ENCODE assay signal across 16 cellular contexts in genomic region chr1:193979219-193979618, GRCh38.
"Had no signal": no experiment of that assay in that cellular context is flagged by ENCODE, and none has a peak within 500 bp of the region (broad histone marks: within the 10 kb centered on the region; RNA-seq: fewer than 3 reads in every experiment).

No MANE protein-coding gene starts in this region.

- H3K9me3 ChIP-seq: mucosa of descending colon, ovary had no signal

- FAIRE-seq: islet of Langerhans had no signal

- H3K4me3 Mint-ChIP-seq: natural killer cell treated with Interleukin-12 subunit alpha and Interleukin-12 subunit beta and Interleukin-15 and Interleukin-18, amount 100 ng/mL, for 72 hours had no signal

- H3K36me3 Mint-ChIP-seq: natural killer cell treated with Interleukin-12 subunit alpha and Interleukin-12 subunit beta and Interleukin-15 and Interleukin-18, amount 100 ng/mL, for 72 hours had no signal

- DNase-seq: effector memory CD4-positive, alpha-beta T cell; heart right ventricle; hypothalamus; kidney glomerular epithelial cell; mammary epithelial cell; mucosa of descending colon; ovary; stimulated activated CD4-positive, alpha-beta T cell treated with anti-CD3 and anti-CD28 coated beads, Interleukin-2, amount 100 ng/mL, for 48 hours; stimulated activated naive CD4-positive, alpha-beta T cell treated with Interleukin-2 at 50 U/mL for 16 hours; trophoblast cell had no signal

- H3K27me3 ChIP-seq: heart right ventricle, ovary had no signal

- H3K27ac Mint-ChIP-seq: natural killer cell treated with Interleukin-12 subunit alpha and Interleukin-12 subunit beta and Interleukin-15 and Interleukin-18, amount 100 ng/mL, for 72 hours; progenitor cell of endocrine pancreas had no signal

- ATAC-seq: esophagus mucosa; heart right ventricle; left lobe of liver; mucosa of descending colon; natural killer cell treated with Interleukin-12 subunit alpha and Interleukin-12 subunit beta and Interleukin-15 and Interleukin-18, amount 100 ng/mL, for 72 hours had no signal

- H3K27me3 Mint-ChIP-seq: natural killer cell treated with Interleukin-12 subunit alpha and Interleukin-12 subunit beta and Interleukin-15 and Interleukin-18, amount 100 ng/mL, for 72 hours; progenitor cell of endocrine pancreas had no signal

- H3K4me2 ChIP-seq: smooth muscle cell had no signal

- H3K9me3 Mint-ChIP-seq: natural killer cell treated with Interleukin-12 subunit alpha and Interleukin-12 subunit beta and Interleukin-15 and Interleukin-18, amount 100 ng/mL, for 72 hours had no signal

- H3K27ac ChIP-seq: heart right ventricle, ovary had no signal

- H3K4me3 ChIP-seq: heart right ventricle, mucosa of descending colon, ovary, smooth muscle cell had no signal

- H3K36me3 ChIP-seq: heart right ventricle, ovary had no signal
